15 cellular contexts compared by ENCODE assay signal in genomic region chr15:45181491-45182285, GRCh38. TPM values are rescaled to one million over a fixed set of nuclear protein-coding genes. Genes with fewer than 3 reads are reported as not detected.
DNase-seq lines count a peak whose midpoint lies in the region; TF ChIP-seq lines count a peak whose summit lies in the region.
"Had no signal": no experiment of that assay in that cellular context is flagged by ENCODE, and none has a peak within 500 bp of the region (broad histone marks: within the 10 kb centered on the region; RNA-seq: fewer than 3 reads in every experiment).

No MANE protein-coding gene starts in this region.

- H3K36me3 Mint-ChIP-seq in activated CD4-positive, alpha-beta T cell treated with anti-CD3 and anti-CD28 coated beads, Interleukin-2, amount 10 ng/mL, durations not matched to agents 24 days and 14 days (ENCODE audit: low read depth), result peaks cover 2% of the 10 kb centered on the region

- H3K4me3 Mint-ChIP-seq in activated CD4-positive, alpha-beta T cell treated with anti-CD3 and anti-CD28 coated beads, Interleukin-2, amount 10 ng/mL, durations not matched to agents 24 days and 14 days, result no peak overlapping the region

- H3K9me3 ChIP-seq in BLaER1 treated with 17β-estradiol and CSF1 and Interleukin-3, amounts not matched to agents 10 nM and 100 nM (replicated peaks in 1 of 11), result no peaks in the 10 kb centered on the region
- no peaks in the 10 kb centered on the region for H3K9me3 ChIP-seq in transverse colon
- H3K9me3 ChIP-seq: HAP-1 had no signal

- peaks cover 0 to 88% (median 23%) of the 10 kb centered on the region in 11 experiments; a peak in 17 of 22 replicates for H4K20me1 ChIP-seq in BLaER1 treated with 17β-estradiol and CSF1 and Interleukin-3, amounts not matched to agents 10 nM and 100 nM

- intact Hi-C loops in transverse colon (cut with DNase I; ENCODE audit: low total_unique reads), result no loop called here
- intact Hi-C loops in activated CD4-positive, alpha-beta T cell treated with anti-CD3 and anti-CD28 coated beads, Interleukin-2, amount 10 ng/mL, durations not matched to agents 24 days and 14 days (cut with micrococcal nuclease), result no loop called here

- no peak for TF ChIP-seq CTCF in transverse colon (IDR thresholded peaks at IDR 0.05)

- peak overlapping the region in 9 of 11 experiments; percentile 18 to 64 (median 53); a peak in 18 of 22 replicates for H3K27ac ChIP-seq in BLaER1 treated with 17β-estradiol and CSF1 and Interleukin-3, amounts not matched to agents 10 nM and 100 nM
- peak overlapping the region in 1 of 4 donors; percentile 28 for H3K27ac ChIP-seq in transverse colon
- H3K27ac ChIP-seq: C4-2B, VCaP had no signal

- H3K27ac Mint-ChIP-seq in activated CD4-positive, alpha-beta T cell treated with anti-CD3 and anti-CD28 coated beads, Interleukin-2, amount 10 ng/mL, durations not matched to agents 24 days and 14 days, result no peak overlapping the region

- no peak for TF ChIP-seq EP300 in transverse colon (IDR thresholded peaks at IDR 0.05; ENCODE audit: low read depth)

- peaks cover 9 to 46% (median 25%) of the 10 kb centered on the region in 11 experiments; a peak in 18 of 22 replicates for H3K36me3 ChIP-seq in BLaER1 treated with 17β-estradiol and CSF1 and Interleukin-3, amounts not matched to agents 10 nM and 100 nM
- no peaks in the 10 kb centered on the region for H3K36me3 ChIP-seq in transverse colon
- H3K36me3 ChIP-seq: HAP-1 had no signal

- peak overlapping the region; percentile 51 to 98 (median 67) for H3K4me2 ChIP-seq in BLaER1 treated with 17β-estradiol and CSF1 and Interleukin-3, amounts not matched to agents 10 nM and 100 nM
- H3K4me2 ChIP-seq: smooth muscle cell had no signal

- no peak overlapping the region for H3K4me3 ChIP-seq in BLaER1 treated with 17β-estradiol and CSF1 and Interleukin-3, amounts not matched to agents 10 nM and 100 nM
- H3K4me3 ChIP-seq in transverse colon, result no peak overlapping the region
- H3K4me3 ChIP-seq: HAP-1, lung, smooth muscle cell had no signal

- in situ Hi-C loops in G401 (cut with HindIII; ENCODE audit: low sequenced_read_pairs) (no loop called here), transverse colon (cut with MboI; ENCODE audit: low pct_ligation_motif_present in 1 of 4, low pct_unique_long_range_greater_than_20kb in 1 of 4, low sequenced_read_pairs in 3 of 4) (loop anchor here in 2 of 4 donors (25.0 kb wide), 2 partner anchors 206 to 431 kb away; partner anchors contain the start of gene GATM (in 2 of the 2))

- no peak for TF ChIP-seq POLR2A in transverse colon (IDR thresholded peaks at IDR 0.05)

- H3K4me1 ChIP-seq in BLaER1 treated with 17β-estradiol and CSF1 and Interleukin-3, amounts not matched to agents 10 nM and 100 nM, result peaks cover 70 to 76% (median 73%) of the 10 kb centered on the region in 10 experiments
- H3K4me1 ChIP-seq in transverse colon, result peaks cover 4 to 31% (median 15%) of the 10 kb centered on the region in 4 donors

- 25 to 73% methylated on average over 2 to 9 of the region's 9 CpGs for whole genome bisulfite sequencing in transverse colon (ENCODE audit: low coverage in 1 of 2), 2 donors

- H3K4me1 Mint-ChIP-seq in activated CD4-positive, alpha-beta T cell treated with anti-CD3 and anti-CD28 coated beads, Interleukin-2, amount 10 ng/mL, durations not matched to agents 24 days and 14 days, result peaks cover 21% of the 10 kb centered on the region

- no peaks in the 10 kb centered on the region for H3K27me3 ChIP-seq in BLaER1 treated with 17β-estradiol and CSF1 and Interleukin-3, amounts not matched to agents 10 nM and 100 nM
- H3K27me3 ChIP-seq in transverse colon, result no peaks in the 10 kb centered on the region

- H3K9me3 Mint-ChIP-seq in activated CD4-positive, alpha-beta T cell treated with anti-CD3 and anti-CD28 coated beads, Interleukin-2, amount 10 ng/mL, durations not matched to agents 24 days and 14 days, result no peaks in the 10 kb centered on the region

- peaks cover under 1% of the 10 kb centered on the region for H3K27me3 Mint-ChIP-seq in activated CD4-positive, alpha-beta T cell treated with anti-CD3 and anti-CD28 coated beads, Interleukin-2, amount 10 ng/mL, durations not matched to agents 24 days and 14 days

- DNase-seq in G401 (ENCODE audit: low spot score) (peak; percentile 94), NCI-H82 (lab: John Stamatoyannopoulos, UW) (peak; percentile 96), epidermal melanocyte (ENCODE audit: insufficient read length, low spot score) (peak; percentile 19), transverse colon (no peak), GF-D8 (lab: John Stamatoyannopoulos, UW) (no peak), HCEC 1CT (no peak)
- DNase-seq in activated CD4-positive, alpha-beta T cell treated with anti-CD3 and anti-CD28 coated beads, Interleukin-2, amount 10 ng/mL, durations not matched to agents 24 days and 14 days, result no peak
- DNase-seq: activated CD8-positive, alpha-beta memory T cell treated with anti-CD3 and anti-CD28 coated beads, Interleukin-2, amount 50 U/mL, for 4 hours; NCI-H526 treated with DMSO at 0.1 percent for 48 hours had no signal

- peak overlapping the region in 3 of 11 experiments; percentile 16 to 36 (median 22); a peak in 6 of 22 replicates for H3K9ac ChIP-seq in BLaER1 treated with 17β-estradiol and CSF1 and Interleukin-3, amounts not matched to agents 10 nM and 100 nM

RNA-seq across cellular contexts. Expression of gene SHF, which starts 6.1 kb away (rescaled TPM):
- 7.8 and 10.7 TPM in 2 replicates for total RNA-seq in G401 (2014; rRNA removed; shearing (Covaris generic))
- total RNA-seq in transverse colon, result 1 to 10 TPM in 3 of 4 donors, not detected in 1; 3.7 to 9.8 (median 7.4) TPM
- total RNA-seq in activated CD4-positive, alpha-beta T cell treated with anti-CD3 and anti-CD28 coated beads, Interleukin-2, amount 10 ng/mL, durations not matched to agents 24 days and 14 days, result 14.4 and 16.1 TPM in 2 replicates

RNA-seq across cellular contexts. Expression of gene DUOX1, which starts 51.9 kb away (rescaled TPM):
- not detected in 2 replicates for total RNA-seq in G401 (2014; rRNA removed; shearing (Covaris generic))
- 1 to 10 TPM in 1 of 4 donors, under 1 TPM in 2, not detected in 1; 0.14 to 4.1 (median 0.64) TPM for total RNA-seq in transverse colon
- total RNA-seq in activated CD4-positive, alpha-beta T cell treated with anti-CD3 and anti-CD28 coated beads, Interleukin-2, amount 10 ng/mL, durations not matched to agents 24 days and 14 days, result 0.02 and 0.14 TPM in 2 replicates

RNA-seq across cellular contexts. Expression of gene DUOXA1, which starts 52.0 kb away (rescaled TPM):
- not detected in 2 replicates for total RNA-seq in G401 (2014; rRNA removed; shearing (Covaris generic))
- total RNA-seq in transverse colon, result 1 to 10 TPM in 1 of 4 donors, not detected in 3; 1.4 TPM
- total RNA-seq in activated CD4-positive, alpha-beta T cell treated with anti-CD3 and anti-CD28 coated beads, Interleukin-2, amount 10 ng/mL, durations not matched to agents 24 days and 14 days, result not detected in 2 replicates

Comparison
In these comparisons a context has a peak if more than half of its experiments do, and no peak if none do; other contexts are left out.
1. DNase-seq: peak in G401 (single experiment), NCI-H82 (single experiment) and epidermal melanocyte (single experiment); none in transverse colon (single experiment), activated CD4-positive, alpha-beta T cell treated with anti-CD3 and anti-CD28 coated beads, Interleukin-2, amount 10 ng/mL, durations not matched to agents 24 days and 14 days (single experiment), GF-D8 (single experiment) and HCEC 1CT (single experiment).